Comparison of ENCODE assay signal across 10 cellular contexts in the genomic region with DNA sequence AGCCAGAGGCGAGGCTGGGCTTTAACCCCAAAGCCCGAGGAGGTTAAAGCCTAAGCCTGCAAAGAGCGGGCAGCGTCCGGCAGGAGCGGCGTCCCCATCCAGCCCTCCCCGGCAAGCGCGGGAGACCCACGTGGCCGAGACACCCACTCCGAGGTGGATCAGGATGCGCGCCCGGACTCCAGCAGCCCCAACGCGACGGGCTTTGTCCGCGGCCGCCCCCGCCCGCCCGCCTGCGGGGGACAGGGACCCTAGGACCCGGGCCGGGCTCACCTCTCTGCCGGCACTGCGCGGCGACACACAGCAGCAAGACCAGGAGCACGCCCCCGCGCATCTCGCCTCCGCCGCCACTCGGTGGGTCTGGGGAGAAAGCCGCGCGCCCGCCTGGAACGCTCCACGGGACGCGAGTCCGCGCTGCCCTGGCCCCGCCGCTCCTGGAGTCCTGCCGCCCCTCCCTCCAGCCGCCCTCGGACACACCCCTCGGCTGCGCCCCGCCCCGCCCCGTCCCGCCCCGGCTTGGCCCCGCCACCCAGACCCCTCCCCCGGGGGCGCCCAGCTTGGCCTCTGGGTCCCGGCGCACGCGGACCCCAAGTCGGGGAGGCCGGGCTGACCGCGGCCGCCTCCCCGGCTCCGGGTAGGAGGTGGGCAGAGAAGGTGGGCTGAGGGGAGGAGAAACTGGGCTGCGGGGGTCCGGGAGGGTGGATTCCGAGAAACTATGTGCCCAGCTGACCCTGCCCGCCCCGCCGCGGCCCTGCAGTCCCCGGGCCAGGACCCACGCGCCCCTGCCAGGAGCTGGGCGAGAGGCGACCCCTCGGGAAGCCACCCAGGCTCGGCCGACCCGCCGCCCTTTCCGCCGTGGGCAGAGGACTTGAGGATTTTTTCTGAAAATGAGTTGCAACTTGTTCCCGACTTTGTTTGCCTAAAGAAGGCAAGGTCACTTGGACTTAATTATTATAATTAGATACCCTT. TPM values are rescaled to one million over a fixed set of nuclear protein-coding genes. Genes with fewer than 3 reads are reported as not detected.
DNase-seq lines count a peak whose midpoint lies in the region; ATAC-seq lines count a peak whose summit lies in the region.
"Had no signal": no experiment of that assay in that cellular context is flagged by ENCODE, and none has a peak within 500 bp of the region (broad histone marks: within the 10 kb centered on the region; RNA-seq: fewer than 3 reads in every experiment).

A gene with protein sequence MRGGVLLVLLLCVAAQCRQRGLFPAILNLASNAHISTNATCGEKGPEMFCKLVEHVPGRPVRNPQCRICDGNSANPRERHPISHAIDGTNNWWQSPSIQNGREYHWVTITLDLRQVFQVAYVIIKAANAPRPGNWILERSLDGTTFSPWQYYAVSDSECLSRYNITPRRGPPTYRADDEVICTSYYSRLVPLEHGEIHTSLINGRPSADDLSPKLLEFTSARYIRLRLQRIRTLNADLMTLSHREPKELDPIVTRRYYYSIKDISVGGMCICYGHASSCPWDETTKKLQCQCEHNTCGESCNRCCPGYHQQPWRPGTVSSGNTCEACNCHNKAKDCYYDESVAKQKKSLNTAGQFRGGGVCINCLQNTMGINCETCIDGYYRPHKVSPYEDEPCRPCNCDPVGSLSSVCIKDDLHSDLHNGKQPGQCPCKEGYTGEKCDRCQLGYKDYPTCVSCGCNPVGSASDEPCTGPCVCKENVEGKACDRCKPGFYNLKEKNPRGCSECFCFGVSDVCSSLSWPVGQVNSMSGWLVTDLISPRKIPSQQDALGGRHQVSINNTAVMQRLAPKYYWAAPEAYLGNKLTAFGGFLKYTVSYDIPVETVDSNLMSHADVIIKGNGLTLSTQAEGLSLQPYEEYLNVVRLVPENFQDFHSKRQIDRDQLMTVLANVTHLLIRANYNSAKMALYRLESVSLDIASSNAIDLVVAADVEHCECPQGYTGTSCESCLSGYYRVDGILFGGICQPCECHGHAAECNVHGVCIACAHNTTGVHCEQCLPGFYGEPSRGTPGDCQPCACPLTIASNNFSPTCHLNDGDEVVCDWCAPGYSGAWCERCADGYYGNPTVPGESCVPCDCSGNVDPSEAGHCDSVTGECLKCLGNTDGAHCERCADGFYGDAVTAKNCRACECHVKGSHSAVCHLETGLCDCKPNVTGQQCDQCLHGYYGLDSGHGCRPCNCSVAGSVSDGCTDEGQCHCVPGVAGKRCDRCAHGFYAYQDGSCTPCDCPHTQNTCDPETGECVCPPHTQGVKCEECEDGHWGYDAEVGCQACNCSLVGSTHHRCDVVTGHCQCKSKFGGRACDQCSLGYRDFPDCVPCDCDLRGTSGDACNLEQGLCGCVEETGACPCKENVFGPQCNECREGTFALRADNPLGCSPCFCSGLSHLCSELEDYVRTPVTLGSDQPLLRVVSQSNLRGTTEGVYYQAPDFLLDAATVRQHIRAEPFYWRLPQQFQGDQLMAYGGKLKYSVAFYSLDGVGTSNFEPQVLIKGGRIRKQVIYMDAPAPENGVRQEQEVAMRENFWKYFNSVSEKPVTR (N-terminal part only) (minus strand): TSS at position 408 of the 966 bp plus-strand sequence. CDS start 77 bp downstream, at position 331.

- H3K4me1 ChIP-seq in SJCRH30 = no peaks in the 10 kb centered on the region

- no peak for ATAC-seq in activated T-cell treated with anti-CD3 and anti-CD28 coated beads, Interleukin-2, amount 50 U/mL, for 4 hours
- no peak for ATAC-seq in HG03457 (IDR thresholded peaks at IDR 0.05; ENCODE audit: unreplicated experiment)

- no peaks in the 10 kb centered on the region for H3K27me3 ChIP-seq in SJCRH30

- H3K36me3 ChIP-seq in SJCRH30 = no peaks in the 10 kb centered on the region

- peaks cover 4% of the 10 kb centered on the region for H3K9me3 Mint-ChIP-seq in activated T-cell treated with anti-CD3 and anti-CD28 coated beads, Interleukin-2, amount 50 U/mL, for 4 hours

- peak within 1 kb of the TSS; percentile 60 for H3K4me3 ChIP-seq in SJCRH30

- no peak within 1 kb of the TSS for H3K4me3 Mint-ChIP-seq in activated T-cell treated with anti-CD3 and anti-CD28 coated beads, Interleukin-2, amount 50 U/mL, for 4 hours

- H3K27me3 Mint-ChIP-seq in activated T-cell treated with anti-CD3 and anti-CD28 coated beads, Interleukin-2, amount 50 U/mL, for 4 hours (ENCODE audit: low read depth) = peaks cover 30% of the 10 kb centered on the region

- no peaks in the 10 kb centered on the region for H3K9me3 ChIP-seq in SJCRH30 (replicated peaks)

- DNase-seq in Daoy (ENCODE audit: low read depth) (peak; percentile 45), SJCRH30 (peak; percentile 38 to 39), foreskin melanocyte (peak; percentile 13), posterior cingulate gyrus (peak in 6 of 10 donors; percentile 8 to 87 (median 24))
- DNase-seq in activated T-cell treated with anti-CD3 and anti-CD28 coated beads, Interleukin-2, amount 50 U/mL, for 4 hours = no peak
- no peak for DNase-seq in activated naive CD4-positive, alpha-beta T cell (lab: John Stamatoyannopoulos, UW)
- no peak for DNase-seq in stimulated activated CD4-positive, alpha-beta T cell treated with anti-CD3 and anti-CD28 coated beads, Interleukin-15, amount 100 ng/mL, for 24 hours
- DNase-seq: T-cell had no signal

- intact Hi-C loops in posterior cingulate gyrus (cut with DNase I) = no loop called here

- no peaks in the 10 kb centered on the region for H3K36me3 Mint-ChIP-seq in activated T-cell treated with anti-CD3 and anti-CD28 coated beads, Interleukin-2, amount 50 U/mL, for 4 hours (ENCODE audit: insufficient read depth)
- H3K36me3 Mint-ChIP-seq: T-cell had no signal

- no peak within 1 kb of the TSS for H3K27ac ChIP-seq in SJCRH30

- peaks cover 7% of the 10 kb centered on the region for H3K4me1 Mint-ChIP-seq in activated T-cell treated with anti-CD3 and anti-CD28 coated beads, Interleukin-2, amount 50 U/mL, for 4 hours (ENCODE audit: low read depth)
- H3K4me1 Mint-ChIP-seq: memory B cell had no signal

RNA-seq across cellular contexts. Expression of the gene that starts here (rescaled TPM):
- total RNA-seq in Daoy (2014; rRNA removed; shearing (Covaris generic)) = 2.6 and 4.4 TPM in 2 replicates
- total RNA-seq in SJCRH30 (2014; rRNA removed; shearing (Covaris generic)) = 11.9 and 12.0 TPM in 2 replicates
- under 1 TPM; 0.05 to 0.08 (median 0.05) TPM for total RNA-seq in activated T-cell treated with anti-CD3 and anti-CD28 coated beads, Interleukin-2, amount 50 U/mL, for 4 hours

Comparison
In these comparisons a context has a peak if more than half of its experiments do, and no peak if none do; other contexts are left out.
1. DNase-seq: peak in Daoy (single experiment), SJCRH30 (2 of 2), foreskin melanocyte (single experiment) and posterior cingulate gyrus (6 of 10); none in activated T-cell treated with anti-CD3 and anti-CD28 coated beads, Interleukin-2, amount 50 U/mL, for 4 hours (single experiment), activated naive CD4-positive, alpha-beta T cell (0 of 4) and stimulated activated CD4-positive, alpha-beta T cell treated with anti-CD3 and anti-CD28 coated beads, Interleukin-15, amount 100 ng/mL, for 24 hours (single experiment).